In the genomic region with DNA sequence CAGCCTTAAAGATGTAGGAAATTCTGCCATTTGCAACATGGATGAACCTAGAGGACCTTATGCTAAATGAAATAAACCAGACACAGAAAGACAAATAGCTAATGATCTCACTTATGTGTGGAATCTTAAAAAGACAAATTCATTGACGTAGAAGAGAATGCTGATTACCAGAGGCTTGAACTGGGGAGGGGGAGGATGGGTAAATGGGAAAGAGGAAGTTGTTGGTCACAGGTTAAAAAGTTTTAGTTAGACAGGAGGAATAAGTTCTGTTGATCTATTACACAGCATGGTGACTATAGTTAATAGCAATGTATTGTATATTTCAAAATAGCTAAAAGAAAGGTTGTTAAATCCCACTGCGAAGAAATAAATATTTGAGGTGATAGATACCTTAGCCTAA, we compare ENCODE assay signal across 21 cellular contexts.
"Had no signal": no experiment of that assay in that cellular context is flagged by ENCODE, and none has a peak within 500 bp of the region (broad histone marks: within the 10 kb centered on the region; RNA-seq: fewer than 3 reads in every experiment).

No MANE protein-coding gene starts in this region.

- H3K9me3 ChIP-seq: heart right ventricle, spleen, testis, tibial nerve, upper lobe of right lung, vagina had no signal

- H3K4me1 ChIP-seq: spleen, testis, tibial nerve, upper lobe of right lung had no signal

- DNase-seq: dorsolateral prefrontal cortex; effector CD8-positive, alpha-beta T cell; heart right ventricle; hypothalamus; mammary epithelial cell; naive thymus-derived CD4-positive, alpha-beta T cell; nephron progenitor cell; posterior cingulate gyrus; spleen; stimulated activated CD4-positive, alpha-beta T cell treated with anti-CD3 and anti-CD28 coated beads, Interleukin-15, amount 100 ng/mL, for 24 hours; stimulated activated CD4-positive, alpha-beta T cell treated with anti-CD3 and anti-CD28 coated beads, Interleukin-1b, Interleukin-23, amount 100 ng/mL, for 48 hours; stimulated activated CD4-positive, alpha-beta T cell treated with anti-CD3 and anti-CD28 coated beads, Interleukin-4, amount 100 ng/mL, for 24 hours; testis; upper lobe of right lung had no signal

- H3K27me3 Mint-ChIP-seq: naive thymus-derived CD4-positive, alpha-beta T cell; stimulated activated memory B cell treated with anti-CD40 and anti-IgM and Interleukin-4, amounts not matched to agents 10 μg/mL and 1 μg/mL and 100 μg/mL, for 72 hours; stimulated activated naive CD8-positive, alpha-beta T cell treated with anti-CD3 and anti-CD28 coated beads, Interleukin-15, Interleukin-2, amounts not matched to agents 100 ng/mL and 50 ng/mL, for 24 hours had no signal

- H3K27ac ChIP-seq: dorsolateral prefrontal cortex, heart right ventricle, spleen, testis, tibial nerve, upper lobe of right lung, vagina had no signal

- H3K27me3 ChIP-seq: dorsolateral prefrontal cortex, heart right ventricle, spleen, testis, tibial nerve, upper lobe of right lung, vagina had no signal

- H3K4me3 Mint-ChIP-seq: naive thymus-derived CD4-positive, alpha-beta T cell; nephron progenitor cell; stimulated activated memory B cell treated with anti-CD40 and anti-IgM and Interleukin-4, amounts not matched to agents 10 μg/mL and 1 μg/mL and 100 μg/mL, for 72 hours; stimulated activated naive CD8-positive, alpha-beta T cell treated with anti-CD3 and anti-CD28 coated beads, Interleukin-15, Interleukin-2, amounts not matched to agents 100 ng/mL and 50 ng/mL, for 24 hours had no signal

- H3K27ac Mint-ChIP-seq: naive thymus-derived CD4-positive, alpha-beta T cell; nephron progenitor cell; stimulated activated memory B cell treated with anti-CD40 and anti-IgM and Interleukin-4, amounts not matched to agents 10 μg/mL and 1 μg/mL and 100 μg/mL, for 72 hours; stimulated activated naive CD8-positive, alpha-beta T cell treated with anti-CD3 and anti-CD28 coated beads, Interleukin-15, Interleukin-2, amounts not matched to agents 100 ng/mL and 50 ng/mL, for 24 hours had no signal

- ATAC-seq: esophagus mucosa; heart right ventricle; left lobe of liver; naive thymus-derived CD4-positive, alpha-beta T cell; sciatic nerve; stimulated activated memory B cell treated with anti-CD40 and anti-IgM and Interleukin-4, amounts not matched to agents 10 μg/mL and 1 μg/mL and 100 μg/mL, for 72 hours; upper lobe of right lung had no signal

- H3K4me1 Mint-ChIP-seq: nephron progenitor cell had no signal

- H3K4me3 ChIP-seq: dorsolateral prefrontal cortex, heart right ventricle, spleen, testis, tibial nerve, upper lobe of right lung, vagina had no signal

- H3K9me3 Mint-ChIP-seq: naive thymus-derived CD4-positive, alpha-beta T cell; stimulated activated memory B cell treated with anti-CD40 and anti-IgM and Interleukin-4, amounts not matched to agents 10 μg/mL and 1 μg/mL and 100 μg/mL, for 72 hours; stimulated activated naive CD8-positive, alpha-beta T cell treated with anti-CD3 and anti-CD28 coated beads, Interleukin-15, Interleukin-2, amounts not matched to agents 100 ng/mL and 50 ng/mL, for 24 hours had no signal
